ENCODE assay signal across 12 cellular contexts in the genomic region with DNA sequence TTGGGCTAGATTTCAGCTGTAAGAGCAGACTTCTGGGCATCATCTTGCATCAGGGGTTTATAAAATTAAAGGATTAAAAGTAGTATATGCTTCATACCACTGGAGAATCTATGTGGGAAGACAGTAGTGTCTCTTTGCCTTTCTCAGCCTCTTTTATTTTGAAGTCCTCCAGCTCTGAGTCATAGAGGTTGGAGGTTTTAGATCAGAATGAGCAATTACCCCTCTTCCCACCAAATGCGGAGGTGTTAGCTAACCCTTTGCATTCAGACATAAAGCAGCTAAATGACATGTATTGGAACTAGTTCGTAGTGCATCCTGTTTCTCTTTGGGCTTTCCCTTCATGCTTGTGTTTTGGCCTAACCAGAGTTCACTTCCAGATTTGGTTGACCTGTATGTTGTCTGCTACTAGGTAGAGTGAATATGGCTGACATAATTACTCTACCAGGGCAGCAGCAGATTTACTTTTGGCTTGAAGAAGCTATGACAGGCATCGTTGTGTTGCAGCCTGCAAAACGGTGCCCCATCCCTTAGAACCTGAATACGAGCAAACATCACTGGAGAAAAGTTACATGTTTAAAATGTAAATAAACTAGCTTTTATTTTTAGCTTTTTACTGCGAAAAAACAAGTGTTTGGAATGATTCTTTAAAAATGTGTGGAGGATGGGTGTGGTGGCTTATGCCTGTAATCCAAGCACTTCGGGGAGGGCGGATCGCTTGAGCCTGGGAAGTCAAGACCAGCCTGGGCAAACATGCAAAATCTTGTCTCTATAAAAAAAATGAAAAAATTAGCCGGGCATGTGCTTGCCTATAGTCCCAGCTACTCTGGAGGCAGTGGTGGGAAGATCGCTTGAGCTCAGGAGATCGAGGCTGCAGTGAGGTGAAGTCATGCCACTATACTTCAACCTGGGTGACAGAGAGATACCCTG.
DNase-seq lines count a peak whose midpoint lies in the region; ATAC-seq, FAIRE-seq and TF ChIP-seq lines count a peak whose summit lies in the region.
"Had no signal": no experiment of that assay in that cellular context is flagged by ENCODE, and none has a peak within 500 bp of the region (broad histone marks: within the 10 kb centered on the region; RNA-seq: fewer than 3 reads in every experiment).

No MANE protein-coding gene starts in this region.

- no peaks in the 10 kb centered on the region for H3K9me3 Mint-ChIP-seq in natural killer cell treated with Interleukin-12 subunit alpha and Interleukin-12 subunit beta and Interleukin-15 and Interleukin-18, amount 100 ng/mL, for 72 hours
- H3K9me3 Mint-ChIP-seq in natural killer cell: no peaks in the 10 kb centered on the region
- H3K9me3 Mint-ChIP-seq in astrocyte (ENCODE audit: unreplicated experiment): no peaks in the 10 kb centered on the region
- no peaks in the 10 kb centered on the region for H3K9me3 Mint-ChIP-seq in WTC11
- H3K9me3 Mint-ChIP-seq: naive thymus-derived CD4-positive, alpha-beta T cell; T-helper 1 cell treated with Interleukin-12 subunit alpha and Interleukin-12 subunit beta and Interleukin-4 antibody, amounts not matched to agents 30 μg/mL and 1 μg/mL, for 36 hours had no signal

- H2AFZ ChIP-seq in astrocyte (ENCODE audit: low read depth, low read length): peak overlapping the region; percentile 57

- H3K9me3 ChIP-seq in astrocyte (ENCODE audit: insufficient read depth, low read depth, low read length) (no peaks in the 10 kb centered on the region), psoas muscle (no peaks in the 10 kb centered on the region)

- TF ChIP-seq CTCF in natural killer cell (IDR thresholded peaks at IDR 0.05) (no peak), astrocyte (IDR thresholded peaks at IDR 0.05; ENCODE audit: insufficient read depth, low read depth, low read length) (no peak), WTC11 (IDR thresholded peaks at IDR 0.05) (no peak), psoas muscle (IDR thresholded peaks at IDR 0.05) (no peak)

- CTCF ChIA-PET in WTC11 (lab: Charles Lee): interaction anchor here (0.5 to 1.3 kb wide), 2 partner anchors 18 to 118 kb away, joined by 3 to 5 read pairs; no protein-coding TSS in a partner anchor

- no peaks in the 10 kb centered on the region for H3K27me3 ChIP-seq in astrocyte (ENCODE audit: insufficient read depth, low read length)
- no peaks in the 10 kb centered on the region for H3K27me3 ChIP-seq in psoas muscle (ENCODE audit: insufficient read depth in 3 of 3, low read length in 2 of 3)

- H3K36me3 ChIP-seq in astrocyte (ENCODE audit: insufficient read depth, low read length) (peaks cover 4% of the 10 kb centered on the region), psoas muscle (ENCODE audit: insufficient read depth in 1 of 2, low read depth in 1 of 2) (no peaks in the 10 kb centered on the region)

- POLR2A ChIA-PET in WTC11 (lab: Charles Lee): no interaction called here

- H3K4me3 ChIP-seq in astrocyte (ENCODE audit: insufficient read depth, low read depth, low read length): no peak overlapping the region
- H3K4me3 ChIP-seq in psoas muscle: no peak overlapping the region

- intact Hi-C loops in natural killer cell (cut with micrococcal nuclease): no loop called here
- intact Hi-C loops in psoas muscle (cut with DNase I): no loop called here

- H3K9ac ChIP-seq in astrocyte (ENCODE audit: low read length): no peak overlapping the region

- peak; percentile 76 for FAIRE-seq in astrocyte (lab: Jason Lieb, UNC)
- FAIRE-seq in urothelium cell line (lab: Jason Lieb, UNC): no peak

- peak overlapping the region; percentile 74 for H3K4me2 ChIP-seq in astrocyte (ENCODE audit: low read length)

- H3K27ac ChIP-seq in astrocyte (ENCODE audit: low read depth, low read length): peak overlapping the region; percentile 32
- no peak overlapping the region for H3K27ac ChIP-seq in psoas muscle

- no peaks in the 10 kb centered on the region for H3K79me2 ChIP-seq in astrocyte (ENCODE audit: insufficient read depth, low read length)

- H3K27me3 Mint-ChIP-seq in natural killer cell treated with Interleukin-12 subunit alpha and Interleukin-12 subunit beta and Interleukin-15 and Interleukin-18, amount 100 ng/mL, for 72 hours: no peaks in the 10 kb centered on the region
- no peaks in the 10 kb centered on the region for H3K27me3 Mint-ChIP-seq in natural killer cell (ENCODE audit: low read depth in 2 of 2)
- H3K27me3 Mint-ChIP-seq in astrocyte (ENCODE audit: low read depth, unreplicated experiment): no peaks in the 10 kb centered on the region
- no peaks in the 10 kb centered on the region for H3K27me3 Mint-ChIP-seq in WTC11 (ENCODE audit: low read depth)
- H3K27me3 Mint-ChIP-seq: IgD-negative memory B cell had no signal

- peaks cover 0 to 5% of the 10 kb centered on the region in 2 donors for H3K4me1 Mint-ChIP-seq in natural killer cell treated with Interleukin-12 subunit alpha and Interleukin-12 subunit beta and Interleukin-15 and Interleukin-18, amount 100 ng/mL, for 72 hours (ENCODE audit: low read depth in 2 of 2)
- H3K4me1 Mint-ChIP-seq in natural killer cell (no peaks in the 10 kb centered on the region), astrocyte (ENCODE audit: low read depth, unreplicated experiment) (peaks cover 17% of the 10 kb centered on the region), WTC11 (no peaks in the 10 kb centered on the region)
- H3K4me1 Mint-ChIP-seq: IgD-negative memory B cell; naive thymus-derived CD4-positive, alpha-beta T cell had no signal

- no peak overlapping the region for H3K27ac Mint-ChIP-seq in natural killer cell treated with Interleukin-12 subunit alpha and Interleukin-12 subunit beta and Interleukin-15 and Interleukin-18, amount 100 ng/mL, for 72 hours
- H3K27ac Mint-ChIP-seq in natural killer cell: no peak overlapping the region
- H3K27ac Mint-ChIP-seq in astrocyte (ENCODE audit: unreplicated experiment): peak overlapping the region; percentile 0
- no peak overlapping the region for H3K27ac Mint-ChIP-seq in WTC11
- H3K27ac Mint-ChIP-seq: IgD-negative memory B cell; naive thymus-derived CD4-positive, alpha-beta T cell; T-helper 1 cell treated with Interleukin-12 subunit alpha and Interleukin-12 subunit beta and Interleukin-4 antibody, amounts not matched to agents 30 μg/mL and 1 μg/mL, for 36 hours had no signal

- no peaks in the 10 kb centered on the region for H4K20me1 ChIP-seq in astrocyte (ENCODE audit: insufficient read depth, low read length)

- peak in 1 of 2 donors; percentile 93 for ATAC-seq in natural killer cell treated with Interleukin-12 subunit alpha and Interleukin-12 subunit beta and Interleukin-15 and Interleukin-18, amount 100 ng/mL, for 72 hours
- ATAC-seq in natural killer cell: no peak
- peak; percentile 93 for ATAC-seq in HG02885 (IDR thresholded peaks at IDR 0.05; ENCODE audit: poor library complexity, unreplicated experiment)
- no peak for ATAC-seq in WTC11
- no peak for ATAC-seq in psoas muscle
- ATAC-seq: naive thymus-derived CD4-positive, alpha-beta T cell had no signal

- peak overlapping the region; percentile 28 for H3K4me3 Mint-ChIP-seq in natural killer cell treated with Interleukin-12 subunit alpha and Interleukin-12 subunit beta and Interleukin-15 and Interleukin-18, amount 100 ng/mL, for 72 hours
- H3K4me3 Mint-ChIP-seq in natural killer cell (no peak overlapping the region), astrocyte (ENCODE audit: unreplicated experiment) (no peak overlapping the region), WTC11 (no peak overlapping the region)
- H3K4me3 Mint-ChIP-seq: IgD-negative memory B cell; naive thymus-derived CD4-positive, alpha-beta T cell; T-helper 1 cell treated with Interleukin-12 subunit alpha and Interleukin-12 subunit beta and Interleukin-4 antibody, amounts not matched to agents 30 μg/mL and 1 μg/mL, for 36 hours had no signal

- H3K4me1 ChIP-seq in astrocyte (ENCODE audit: insufficient read depth, low read length) (peaks cover 14% of the 10 kb centered on the region), psoas muscle (no peaks in the 10 kb centered on the region)

- H3K36me3 Mint-ChIP-seq in natural killer cell treated with Interleukin-12 subunit alpha and Interleukin-12 subunit beta and Interleukin-15 and Interleukin-18, amount 100 ng/mL, for 72 hours: no peaks in the 10 kb centered on the region
- H3K36me3 Mint-ChIP-seq in natural killer cell (no peaks in the 10 kb centered on the region), astrocyte (ENCODE audit: low read depth, unreplicated experiment) (peaks cover 3% of the 10 kb centered on the region), WTC11 (peaks cover 14% of the 10 kb centered on the region)
- H3K36me3 Mint-ChIP-seq: IgD-negative memory B cell; naive thymus-derived CD4-positive, alpha-beta T cell had no signal

- 59 to 74% (median 74%) methylated on average over 12 of the region's 12 CpGs for WGBS in psoas muscle, 3 donors

- no peak for DNase-seq in natural killer cell treated with Interleukin-12 subunit alpha and Interleukin-12 subunit beta and Interleukin-15 and Interleukin-18, amount 100 ng/mL, for 72 hours (ENCODE audit: low spot score)
- DNase-seq in natural killer cell (no peak), astrocyte (ENCODE audit: low read depth) (peak; percentile 87), urothelium cell line (ENCODE audit: low spot score) (peak; percentile 16), NCI-H1105 (lab: John Stamatoyannopoulos, UW) (no peak), WTC11 (ENCODE audit: low spot score) (no peak), psoas muscle (no peak)
- DNase-seq: effector CD8-positive, alpha-beta T cell; naive thymus-derived CD4-positive, alpha-beta T cell had no signal

TF ChIP-seq in WTC11, 78 proteins besides CTCF, POLR2A, EP300 and RAD21:
- TF ChIP-seq, protein P1, sequence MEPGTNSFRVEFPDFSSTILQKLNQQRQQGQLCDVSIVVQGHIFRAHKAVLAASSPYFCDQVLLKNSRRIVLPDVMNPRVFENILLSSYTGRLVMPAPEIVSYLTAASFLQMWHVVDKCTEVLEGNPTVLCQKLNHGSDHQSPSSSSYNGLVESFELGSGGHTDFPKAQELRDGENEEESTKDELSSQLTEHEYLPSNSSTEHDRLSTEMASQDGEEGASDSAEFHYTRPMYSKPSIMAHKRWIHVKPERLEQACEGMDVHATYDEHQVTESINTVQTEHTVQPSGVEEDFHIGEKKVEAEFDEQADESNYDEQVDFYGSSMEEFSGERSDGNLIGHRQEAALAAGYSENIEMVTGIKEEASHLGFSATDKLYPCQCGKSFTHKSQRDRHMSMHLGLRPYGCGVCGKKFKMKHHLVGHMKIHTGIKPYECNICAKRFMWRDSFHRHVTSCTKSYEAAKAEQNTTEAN (CRISPR knock-in tag; IDR thresholded peaks at IDR 0.05): no peak
TF ChIP-seq in WTC11: peak in this region for 0.

Comparison
In these comparisons a context has a peak if more than half of its experiments do, and no peak if none do; other contexts are left out.
1. DNase-seq: peak in astrocyte (single experiment) and urothelium cell line (single experiment); none in natural killer cell treated with Interleukin-12 subunit alpha and Interleukin-12 subunit beta and Interleukin-15 and Interleukin-18, amount 100 ng/mL, for 72 hours (single experiment), natural killer cell (single experiment), NCI-H1105 (single experiment), WTC11 (single experiment) and psoas muscle (0 of 2).